Comparison of ENCODE assay signal across 21 cellular contexts in genomic region chr17:60473788-60474187, GRCh38. TPM values are rescaled to one million over a fixed set of nuclear protein-coding genes. Genes with fewer than 3 reads are reported as not detected.
"Had no signal": no experiment of that assay in that cellular context is flagged by ENCODE, and none has a peak within 500 bp of the region (broad histone marks: within the 10 kb centered on the region; RNA-seq: fewer than 3 reads in every experiment).

No MANE protein-coding gene starts in this region.

- H3K27me3 Mint-ChIP-seq: activated CD4-positive, alpha-beta memory T cell treated with anti-CD3 and anti-CD28 coated beads, Interleukin-2, amount 10 ng/mL, durations not matched to agents 7 days and 5 days; activated CD4-positive, alpha-beta T cell treated with anti-CD3 and anti-CD28 coated beads for 36 hours; activated naive CD8-positive, alpha-beta T cell treated with anti-CD3 and anti-CD28 coated beads for 36 hours; effector memory CD8-positive, alpha-beta T cell had no signal

- H3K36me3 ChIP-seq: breast epithelium, ovary had no signal

- H3K9me3 ChIP-seq: breast epithelium, ovary, tibial artery, vagina had no signal

- H3K9me3 Mint-ChIP-seq: activated CD4-positive, alpha-beta memory T cell treated with anti-CD3 and anti-CD28 coated beads, Interleukin-2, amount 10 ng/mL, durations not matched to agents 7 days and 5 days; effector memory CD8-positive, alpha-beta T cell; neural crest cell had no signal

- ATAC-seq: activated CD4-positive, alpha-beta T cell treated with anti-CD3 and anti-CD28 coated beads for 36 hours; effector memory CD8-positive, alpha-beta T cell; left lobe of liver had no signal

- H3K27me3 ChIP-seq: breast epithelium, hepatocyte, ovary, tibial artery, vagina had no signal

- H3K27ac Mint-ChIP-seq: activated CD4-positive, alpha-beta memory T cell treated with anti-CD3 and anti-CD28 coated beads, Interleukin-2, amount 10 ng/mL, durations not matched to agents 7 days and 5 days; activated CD4-positive, alpha-beta T cell treated with anti-CD3 and anti-CD28 coated beads for 36 hours; activated naive CD8-positive, alpha-beta T cell treated with anti-CD3 and anti-CD28 coated beads for 36 hours had no signal

- DNase-seq: activated CD4-positive, alpha-beta memory T cell treated with anti-CD3 and anti-CD28 coated beads, Interleukin-2, amount 10 ng/mL, durations not matched to agents 7 days and 5 days; activated CD4-positive, alpha-beta T cell treated with anti-CD3 and anti-CD28 coated beads for 36 hours; activated gamma-delta T cell treated with Interleukin-2 at 50 U/mL for 16 hours; activated naive CD8-positive, alpha-beta T cell treated with anti-CD3 and anti-CD28 coated beads for 36 hours; activated T-cell treated with anti-CD3 and anti-CD28 coated beads, Interleukin-2, amount 50 U/mL, for 48 hours; anterior cingulate cortex; cerebellar nuclear complex; dermis blood vessel endothelial cell; effector memory CD8-positive, alpha-beta T cell; midbrain; ovary; stimulated activated CD4-positive, alpha-beta T cell treated with anti-CD3 and anti-CD28 coated beads, Interleukin-2, amount 100 ng/mL, for 24 hours; T-helper 2 cell; tibial artery had no signal

- H3K4me3 ChIP-seq: breast epithelium, hepatocyte, ovary, tibial artery, vagina had no signal

- H3K4me1 ChIP-seq: breast epithelium had no signal

- H3K4me3 Mint-ChIP-seq: activated CD4-positive, alpha-beta memory T cell treated with anti-CD3 and anti-CD28 coated beads, Interleukin-2, amount 10 ng/mL, durations not matched to agents 7 days and 5 days; activated CD4-positive, alpha-beta T cell treated with anti-CD3 and anti-CD28 coated beads for 36 hours; activated naive CD8-positive, alpha-beta T cell treated with anti-CD3 and anti-CD28 coated beads for 36 hours; effector memory CD8-positive, alpha-beta T cell; neural crest cell had no signal

RNA-seq across cellular contexts. Expression of gene CHCT1, which starts 51.5 kb away (rescaled TPM):
- total RNA-seq: activated CD4-positive, alpha-beta memory T cell treated with anti-CD3 and anti-CD28 coated beads, Interleukin-2, amount 10 ng/mL, durations not matched to agents 7 days and 5 days; dermis blood vessel endothelial cell; glomerular endothelial cell; hepatocyte; left lobe of liver; lung microvascular endothelial cell; neural crest cell; ovary; vagina had no signal
